Comparison of ENCODE assay signal across 10 cellular contexts in genomic region chr22:40560551-40560950, GRCh38.
DNase-seq lines count a peak whose midpoint lies in the region; ATAC-seq and TF ChIP-seq lines count a peak whose summit lies in the region.
"Had no signal": no experiment of that assay in that cellular context is flagged by ENCODE, and none has a peak within 500 bp of the region (broad histone marks: within the 10 kb centered on the region; RNA-seq: fewer than 3 reads in every experiment).

No MANE protein-coding gene starts in this region.

- ATAC-seq in GM18867 (IDR thresholded peaks at IDR 0.05; ENCODE audit: unreplicated experiment) (no peak), HG03460 (IDR thresholded peaks at IDR 0.05; ENCODE audit: unreplicated experiment) (no peak)
- ATAC-seq: right lobe of liver had no signal

- TF ChIP-seq CTCF in NB4 (IDR thresholded peaks at IDR 0.05; ENCODE audit: low read depth, low read length) (no peak), nephron (IDR thresholded peaks at IDR 0.05; ENCODE audit: unreplicated experiment in 3 of 3) (no peak)

- peaks cover 11% of the 10 kb centered on the region for H3K36me3 Mint-ChIP-seq in nephron (ENCODE audit: low read depth)

- no peak for TF ChIP-seq POLR2A in NB4 (IDR thresholded peaks at IDR 0.05; ENCODE audit: extremely low read depth, insufficient read length)

- H3K4me3 Mint-ChIP-seq in nephron: no peak overlapping the region

- peaks cover 29% of the 10 kb centered on the region for H3K4me1 Mint-ChIP-seq in nephron

- peak overlapping the region; percentile 12 to 57 (median 55) for H3K27ac Mint-ChIP-seq in nephron

- H3K4me3 ChIP-seq in NB4 (ENCODE audit: low read depth, low read length): no peak overlapping the region
- H3K4me3 ChIP-seq: Peyer's patch, right lobe of liver had no signal

- H3K9me3 Mint-ChIP-seq in nephron: no peaks in the 10 kb centered on the region

- H3K27me3 Mint-ChIP-seq in nephron (ENCODE audit: low read depth): no peaks in the 10 kb centered on the region

- DNase-seq in ELR (ENCODE audit: low read depth) (peak; percentile 32), NB4 (ENCODE audit: low read depth) (peak; percentile 22), brain pericyte (ENCODE audit: low read depth, low spot score) (peak; percentile 36), COLO668 (lab: John Stamatoyannopoulos, UW; ENCODE audit: unreplicated experiment) (no peak), NCI-H2227 treated with DMSO at 0.1 percent for 48 hours (lab: John Stamatoyannopoulos, UW) (no peak)
- DNase-seq: Peyer's patch, right lobe of liver had no signal

Comparison
In these comparisons a context has a peak if more than half of its experiments do, and no peak if none do; other contexts are left out.
1. DNase-seq: peak in ELR (single experiment), NB4 (single experiment) and brain pericyte (single experiment); none in COLO668 (single experiment) and NCI-H2227 treated with DMSO at 0.1 percent for 48 hours (single experiment).